Comparison of ENCODE assay signal across 23 cellular contexts in genomic region chr5:132756542-132756941, GRCh38. TPM values are rescaled to one million over a fixed set of nuclear protein-coding genes. Genes with fewer than 3 reads are reported as not detected.
"Had no signal": no experiment of that assay in that cellular context is flagged by ENCODE, and none has a peak within 500 bp of the region (broad histone marks: within the 10 kb centered on the region; RNA-seq: fewer than 3 reads in every experiment).

No MANE protein-coding gene starts in this region.

- H3K27me3 ChIP-seq: Peyer's patch, SJSA1 had no signal

- H3K9me3 ChIP-seq: Peyer's patch, SJSA1 had no signal

- H3K27me3 Mint-ChIP-seq: activated naive CD8-positive, alpha-beta T cell; brain had no signal

- H3K27ac Mint-ChIP-seq: activated CD8-positive, alpha-beta T cell treated with anti-CD3 and anti-CD28 coated beads, Interleukin-2, amount 10 ng/mL, durations not matched to agents 7 days and 5 days; activated naive CD4-positive, alpha-beta T cell treated with anti-CD3 and anti-CD28 coated beads for 36 hours; activated naive CD8-positive, alpha-beta T cell; brain had no signal

- H3K4me3 ChIP-seq: Peyer's patch, SJSA1 had no signal

- H3K9me3 Mint-ChIP-seq: activated naive CD4-positive, alpha-beta T cell treated with anti-CD3 and anti-CD28 coated beads for 36 hours; activated T-helper 1 cell treated with anti-CD3 and anti-CD28 coated beads, Interleukin-12 subunit alpha, Interleukin-12 subunit beta, Interleukin-2, Interleukin-4 antibody, amounts not matched to agents 30 ng/mL and 10 ng/mL and 1 ng/mL, durations not matched to agents 14 hours and 24 hours and 36 hours; brain had no signal

- DNase-seq: activated CD4-positive, alpha-beta T cell treated with anti-CD3 and anti-CD28 coated beads for 4 hours; activated CD8-positive, alpha-beta T cell treated with anti-CD3 and anti-CD28 coated beads, Interleukin-2, amount 10 ng/mL, durations not matched to agents 7 days and 5 days; activated effector memory CD4-positive, alpha-beta T cell treated with anti-CD3 and anti-CD28 coated beads, Interleukin-2, amount 50 U/mL, for 16 hours; activated naive CD4-positive, alpha-beta T cell treated with anti-CD3 and anti-CD28 coated beads for 36 hours; amygdala; Kasumi-1; KBM-7; NCI-H1105 treated with DMSO at 0.1 percent for 48 hours; NCI-H1436 treated with DMSO at 0.1 percent for 48 hours; NCI-H187 treated with DMSO at 0.1 percent for 48 hours; NCI-H2081 treated with DMSO at 0.1 percent for 48 hours; NCI-H446; NCI-H524; Peyer's patch; SHP77; SW 1271 had no signal

- H3K4me1 ChIP-seq: Peyer's patch, SJSA1 had no signal

- ATAC-seq: activated CD4-positive, CD25-positive, alpha-beta regulatory T cell treated with anti-CD3 and anti-CD28 coated beads, Interleukin-2, amount 50 U/mL, for 24 hours; activated CD8-positive, alpha-beta T cell treated with anti-CD3 and anti-CD28 coated beads, Interleukin-2, amount 10 ng/mL, durations not matched to agents 7 days and 5 days; SK-N-SH treated with all-trans-retinoic acid at 6 μM for 48 hours had no signal

- H3K4me3 Mint-ChIP-seq: activated CD8-positive, alpha-beta T cell treated with anti-CD3 and anti-CD28 coated beads, Interleukin-2, amount 10 ng/mL, durations not matched to agents 7 days and 5 days; activated naive CD4-positive, alpha-beta T cell treated with anti-CD3 and anti-CD28 coated beads for 36 hours; activated naive CD8-positive, alpha-beta T cell; activated T-helper 1 cell treated with anti-CD3 and anti-CD28 coated beads, Interleukin-12 subunit alpha, Interleukin-12 subunit beta, Interleukin-2, Interleukin-4 antibody, amounts not matched to agents 30 ng/mL and 10 ng/mL and 1 ng/mL, durations not matched to agents 14 hours and 24 hours and 36 hours; brain had no signal

- H3K27ac ChIP-seq: Peyer's patch, RWPE1, SJSA1 had no signal

RNA-seq across cellular contexts. Expression of gene CCNI2, which starts 9.3 kb away (rescaled TPM):
- total RNA-seq: SJSA1 had no signal

RNA-seq across cellular contexts. Expression of gene SOWAHA, which starts 56.6 kb away (rescaled TPM):
- total RNA-seq: activated CD8-positive, alpha-beta T cell treated with anti-CD3 and anti-CD28 coated beads, Interleukin-2, amount 10 ng/mL, durations not matched to agents 7 days and 5 days; activated naive CD4-positive, alpha-beta T cell treated with anti-CD3 and anti-CD28 coated beads for 36 hours; SJSA1 had no signal
